ENCODE assay signal across 9 cellular contexts in genomic region chr3:10792208-10792607, GRCh38. TPM values are rescaled to one million over a fixed set of nuclear protein-coding genes. Genes with fewer than 3 reads are reported as not detected.
"Had no signal": no experiment of that assay in that cellular context is flagged by ENCODE, and none has a peak within 500 bp of the region (broad histone marks: within the 10 kb centered on the region; RNA-seq: fewer than 3 reads in every experiment).

No MANE protein-coding gene starts in this region.

- H3K27ac ChIP-seq: HL-60 had no signal

- ATAC-seq: K562 had no signal

- DNase-seq: IMR-90, KBM-7, KG1 had no signal

- FAIRE-seq: HTR-8/SVneo, K562 had no signal

- H3K4me3 ChIP-seq: K562 had no signal

RNA-seq across cellular contexts. Expression of gene SLC6A11, which starts 23.8 kb away (rescaled TPM):
- total RNA-seq: HT-29, HT1080, IMR-90, K562 had no signal
- polyA plus RNA-seq: IgD-negative memory B cell, IMR-90 had no signal
